In the genomic region with DNA sequence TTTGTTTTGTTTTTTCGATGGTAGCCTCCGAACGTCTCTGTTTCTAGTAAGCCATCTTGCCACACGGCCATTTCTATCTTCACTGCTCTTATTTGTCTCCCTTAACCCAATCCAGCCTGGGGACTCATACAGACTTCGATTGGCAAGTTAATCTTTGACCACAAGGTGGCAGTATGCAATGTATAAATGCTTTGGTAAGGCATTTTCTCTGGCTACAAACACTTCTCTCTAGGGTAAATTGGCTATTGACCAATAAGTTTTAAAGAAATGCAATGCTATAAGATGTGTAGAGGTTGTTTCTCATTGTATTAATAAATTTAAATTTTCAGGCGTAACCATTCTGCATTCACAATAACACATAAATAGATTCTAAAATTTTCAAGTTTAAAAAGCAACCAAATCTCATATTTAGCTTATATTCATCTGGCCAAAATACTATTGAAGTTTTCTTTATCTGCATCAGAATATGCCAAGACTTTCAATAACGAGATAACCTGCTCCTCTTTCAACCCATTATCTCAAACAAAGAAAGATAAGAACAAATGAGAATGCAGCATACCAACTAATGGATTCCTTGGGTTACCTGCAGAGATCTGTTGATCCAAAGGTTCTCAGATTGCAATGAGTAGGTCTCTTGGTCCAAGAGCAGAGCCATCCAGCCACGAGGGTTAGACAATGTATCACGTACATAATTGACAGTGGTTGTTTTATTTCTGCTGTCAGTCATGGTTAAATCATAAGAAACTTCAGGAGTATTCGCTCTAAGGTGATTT, we compare ENCODE assay signal across 9 cellular contexts.
DNase-seq lines count a peak whose midpoint lies in the region; ATAC-seq, FAIRE-seq and TF ChIP-seq lines count a peak whose summit lies in the region.
"Had no signal": no experiment of that assay in that cellular context is flagged by ENCODE, and none has a peak within 500 bp of the region (broad histone marks: within the 10 kb centered on the region; RNA-seq: fewer than 3 reads in every experiment).

No MANE protein-coding gene starts in this region.

- no peak overlapping the region; the same call in 1 of the 2 replicates for H3K18ac ChIP-seq in H1 (ENCODE audit: extremely low read depth, low read length)

- FAIRE-seq in H1 (lab: Jason Lieb, UNC) = peak; percentile 99

- H4K91ac ChIP-seq in H1 (replicated peaks; ENCODE audit: insufficient read length, low read length) = no peak overlapping the region

- H3K4me3 ChIP-seq in Peyer's patch (no peak overlapping the region), H1 (ENCODE audit: extremely low read depth in 1 of 4, insufficient read depth in 2 of 4, low read depth in 3 of 4, low read length in 4 of 4) (no peak overlapping the region)

- H3K27me3 ChIP-seq in Peyer's patch = no peaks in the 10 kb centered on the region
- no peaks in the 10 kb centered on the region for H3K27me3 ChIP-seq in H1 (replicated peaks in 1 of 4; ENCODE audit: control insufficient read depth in 3 of 4, extremely low read depth in 1 of 4, insufficient read depth in 3 of 4, low read length in 3 of 4)

- H3K27me3 Mint-ChIP-seq in nephron progenitor cell (ENCODE audit: low read depth, poor library complexity) = no peaks in the 10 kb centered on the region

- no peak overlapping the region for H3K4me3 Mint-ChIP-seq in nephron progenitor cell
- H3K4me3 Mint-ChIP-seq: central memory CD8-positive, alpha-beta T cell had no signal

- no peak overlapping the region for H2AK5ac ChIP-seq in H1 (ENCODE audit: low read depth, low read length)

- peaks cover 40% of the 10 kb centered on the region for H3K9me3 Mint-ChIP-seq in nephron progenitor cell
- H3K9me3 Mint-ChIP-seq: central memory CD8-positive, alpha-beta T cell had no signal

- H2BK15ac ChIP-seq in H1 (ENCODE audit: low read length) = no peak overlapping the region

- H3K36me3 ChIP-seq in Peyer's patch = no peaks in the 10 kb centered on the region
- H3K36me3 ChIP-seq in H1 (ENCODE audit: control insufficient read depth in 2 of 4, insufficient read depth in 4 of 4, low read length in 3 of 4) = no peaks in the 10 kb centered on the region

- 66% methylated on average over 10 of the region's 10 CpGs; no CpG with 5 or more reads in 1 of the 2 experiments for WGBS in H1 (ENCODE audit: extremely low coverage in 1 of 2, insufficient coverage in 1 of 2, insufficient read length in 1 of 2, insufficient replicate concordance in 2 of 2, low coverage in 1 of 2, low lambda C conversion rate in 2 of 2, missing lambda C conversion rate in 1 of 2), 2 experiments

- H3K9ac ChIP-seq in H1 (replicated peaks in 1 of 4; ENCODE audit: extremely low read depth in 1 of 4, low read depth in 3 of 4, low read length in 3 of 4) = no peak overlapping the region

- no peak overlapping the region for H2BK20ac ChIP-seq in H1 (ENCODE audit: low read length)

- H3K36me3 Mint-ChIP-seq in nephron progenitor cell (ENCODE audit: low read depth) = peaks cover 5% of the 10 kb centered on the region

- H3K9me3 ChIP-seq in Peyer's patch (no peaks in the 10 kb centered on the region), H1 (ENCODE audit: insufficient read depth in 2 of 2, low read depth in 1 of 2, low read length in 1 of 2) (peaks cover 0 to 3% of the 10 kb centered on the region in 2 experiments; a peak in 2 of 4 replicates)

- DNase-seq in NCI-H1436 (lab: John Stamatoyannopoulos, UW) (peak; percentile 61), NCI-H1436 treated with DMSO at 0.1 percent for 48 hours (lab: John Stamatoyannopoulos, UW) (no peak), KBM-7 (peak; percentile 68), Peyer's patch (peak in 1 of 3 donors; percentile 64), H1 (ENCODE audit: low read depth in 1 of 2, low spot score in 2 of 2) (peak in 1 of 2 experiments; percentile 44), nephron progenitor cell (peak; percentile 30)
- DNase-seq in activated CD8-positive, alpha-beta memory T cell treated with anti-CD3 and anti-CD28 coated beads, Interleukin-2, amount 50 U/mL, for 48 hours = no peak

- H3K56ac ChIP-seq in H1 (replicated peaks; ENCODE audit: insufficient read length, low read depth, low read length) = no peak overlapping the region

- no peak overlapping the region for H4K5ac ChIP-seq in H1 (ENCODE audit: insufficient read length, low read depth, low read length)

- H3K79me1 ChIP-seq in H1 (ENCODE audit: low read depth, low read length) = no peaks in the 10 kb centered on the region

- H2BK5ac ChIP-seq in H1 (ENCODE audit: low read depth, low read length) = no peak overlapping the region

- no peak overlapping the region for H3K14ac ChIP-seq in H1 (ENCODE audit: insufficient read length)

- no peak overlapping the region for H3K23ac ChIP-seq in H1 (ENCODE audit: insufficient read length)

- H3K4me2 ChIP-seq in H1 (ENCODE audit: insufficient read depth in 1 of 2, low read depth in 2 of 2, low read length in 2 of 2) = no peak overlapping the region

- no peak overlapping the region for H2BK120ac ChIP-seq in H1 (replicated peaks; ENCODE audit: low read depth, low read length)

- no peak overlapping the region for H4K8ac ChIP-seq in H1 (ENCODE audit: extremely low read depth, insufficient read depth, low read length)

- POLR2A ChIA-PET in H1 (lab: Charles Lee; ENCODE audit: partially characterized antibody) = no interaction called here

- 0 out of 2 replicates have a peak overlapping the region, but pooled peaks have one; percentile 50 for H2BK12ac ChIP-seq in H1 (ENCODE audit: low read depth, low read length)

- TF ChIP-seq CTCF in Peyer's patch (IDR thresholded peaks at IDR 0.05) (peak in 4 of 6 experiments; percentile 52 to 74 (median 70)), H1 (IDR thresholded peaks at IDR 0.05; ENCODE audit: control extremely low read depth in 1 of 3, insufficient read depth in 1 of 3, low read depth in 1 of 3, low read length in 3 of 3) (peak in 2 of 3 experiments; percentile 66 to 77; a peak in 3 of 4 replicates), nephron progenitor cell (IDR thresholded peaks at IDR 0.05) (peak; percentile 78)

- in situ Hi-C loops in KBM-7 (cut with MboI; ENCODE audit: low pct_unique_long_range_greater_than_20kb, low sequenced_read_pairs) = loop anchor here (25.0 kb wide), 1 partner anchor 107 kb away; no protein-coding TSS in a partner anchor

- no peak overlapping the region for H3K27ac Mint-ChIP-seq in nephron progenitor cell

- H3K27ac ChIP-seq in Peyer's patch (no peak overlapping the region), H1 (ENCODE audit: low read depth, low read length) (no peak overlapping the region)

- TF ChIP-seq RAD21 in H1 (IDR thresholded peaks at IDR 0.05 in 1 of 2, conservative IDR thresholded peaks at IDR 0.05 in 1 of 2; ENCODE audit: low read depth in 2 of 2, low read length in 2 of 2) = peak; percentile 78 to 81

- no peaks in the 10 kb centered on the region for H3K23me2 ChIP-seq in H1 (ENCODE audit: low read depth, low read length)

- no peak for TF ChIP-seq EP300 in H1 (IDR thresholded peaks at IDR 0.05; ENCODE audit: borderline replicate concordance in 1 of 2, low read depth in 2 of 2, low read length in 2 of 2)

- peak; percentile 81 for ATAC-seq in GM19351 (IDR thresholded peaks at IDR 0.05; ENCODE audit: unreplicated experiment)

- H3K4me1 ChIP-seq in Peyer's patch (no peaks in the 10 kb centered on the region), H1 (replicated peaks in 1 of 4; ENCODE audit: control insufficient read depth in 3 of 4, insufficient read depth in 4 of 4, low read length in 3 of 4) (peaks cover 2 to 4% (median 3%) of the 10 kb centered on the region in 4 experiments; a peak in 2 of 7 replicates)

- H3K4ac ChIP-seq in H1 (replicated peaks; ENCODE audit: insufficient read length, low read depth, low read length) = no peak overlapping the region

- H3K4me1 Mint-ChIP-seq in nephron progenitor cell = peaks cover 6% of the 10 kb centered on the region

- CTCF ChIA-PET in H1 (lab: Charles Lee; ENCODE audit: partially characterized antibody) = interaction anchor here (0.6 to 2.4 kb wide), 18 partner anchors 10 to 419 kb away, joined by 3 to 27 read pairs (median 6); no protein-coding TSS in a partner anchor

- H4K20me1 ChIP-seq in H1 (replicated peaks in 1 of 2; ENCODE audit: control insufficient read depth in 1 of 2, insufficient read depth in 2 of 2, low read length in 2 of 2) = no peaks in the 10 kb centered on the region

- TF ChIP-seq POLR2A in Peyer's patch (IDR thresholded peaks at IDR 0.05) (no peak), H1 (IDR thresholded peaks at IDR 0.05; ENCODE audit: control extremely low read depth in 1 of 2, low read depth in 2 of 2, low read length in 2 of 2) (no peak)

- H3K79me2 ChIP-seq in H1 (ENCODE audit: control insufficient read depth in 1 of 2, insufficient read depth in 2 of 2, low read length in 2 of 2) = no peaks in the 10 kb centered on the region

- H2AFZ ChIP-seq in H1 (ENCODE audit: low read length) = peak overlapping the region; percentile 86; the same call in 1 of the 2 replicates

TF ChIP-seq in H1, 55 proteins besides CTCF, POLR2A, EP300 and RAD21:
- no peak for TF ChIP-seq SIN3A (conservative IDR thresholded peaks at IDR 0.05 in 1 of 2, IDR thresholded peaks at IDR 0.05 in 1 of 2; ENCODE audit: low read depth in 1 of 2, low read length in 2 of 2)
- TF ChIP-seq YY1 (IDR thresholded peaks at IDR 0.05; ENCODE audit: low read depth, low read length) = peak; percentile 83
- 0 out of 2 replicates have a peak, but pooled peaks have one; percentile 21 for TF ChIP-seq MAFK (IDR thresholded peaks at IDR 0.05; ENCODE audit: low read depth, low read length)

Comparison
In these comparisons a context has a peak if more than half of its experiments do, and no peak if none do; other contexts are left out.
1. DNase-seq: peak in NCI-H1436 (single experiment), KBM-7 (single experiment) and nephron progenitor cell (single experiment); none in NCI-H1436 treated with DMSO at 0.1 percent for 48 hours (single experiment) and activated CD8-positive, alpha-beta memory T cell treated with anti-CD3 and anti-CD28 coated beads, Interleukin-2, amount 50 U/mL, for 48 hours (single experiment).
2. Peak in every context shown above with its lines, with median percentiles within 50 percentile points of each other: CTCF ChIP-seq.